Comparison of ENCODE assay signal across 29 cellular contexts in genomic region chr4:32625687-32626086, GRCh38.
"Had no signal": no experiment of that assay in that cellular context is flagged by ENCODE, and none has a peak within 500 bp of the region (broad histone marks: within the 10 kb centered on the region; RNA-seq: fewer than 3 reads in every experiment).

No MANE protein-coding gene starts in this region.

- ATAC-seq: naive thymus-derived CD8-positive, alpha-beta T cell; natural killer cell treated with Interleukin-12 subunit alpha and Interleukin-12 subunit beta and Interleukin-15 and Interleukin-18, amount 100 ng/mL, for 72 hours; psoas muscle; right cardiac atrium; sciatic nerve; stimulated activated effector memory CD8-positive, alpha-beta T cell treated with anti-CD3 and anti-CD28 coated beads, Interleukin-12 subunit alpha, Interleukin-12 subunit beta, amount 100 ng/mL, for 72 hours; stimulated activated naive B cell treated with anti-CD40 and anti-IgM and Interleukin-4, amounts not matched to agents 10 μg/mL and 1 μg/mL and 100 μg/mL, for 72 hours had no signal

- DNase-seq: naive B cell; naive thymus-derived CD8-positive, alpha-beta T cell; nephron progenitor cell; occipital lobe; ovary; posterior cingulate gyrus; psoas muscle; right cardiac atrium; stimulated activated CD4-positive, alpha-beta T cell treated with anti-CD3 and anti-CD28 coated beads, Interleukin-15, amount 100 ng/mL, for 24 hours; stimulated activated CD4-positive, alpha-beta T cell treated with anti-CD3 and anti-CD28 coated beads, Interleukin-2, amount 100 ng/mL, for 24 hours; stimulated activated CD4-positive, alpha-beta T cell treated with anti-CD3 and anti-CD28 coated beads, Interleukin-2, amount 100 ng/mL, for 48 hours; stimulated activated CD4-positive, alpha-beta T cell treated with anti-CD3 and anti-CD28 coated beads, Interleukin-4, amount 100 ng/mL, for 24 hours; stimulated activated naive B cell treated with anti-CD40 and anti-IgM and Interleukin-4, amounts not matched to agents 10 μg/mL and 1 μg/mL and 100 μg/mL, for 72 hours; stimulated activated naive CD4-positive, alpha-beta T cell treated with Interleukin-2 at 50 U/mL for 16 hours; stomach; thyroid gland; trophoblast cell; upper lobe of left lung had no signal

- H3K9ac ChIP-seq: neural progenitor cell, parathyroid adenoma had no signal

- H3K27ac Mint-ChIP-seq: naive B cell; naive thymus-derived CD8-positive, alpha-beta T cell; natural killer cell treated with Interleukin-12 subunit alpha and Interleukin-12 subunit beta and Interleukin-15 and Interleukin-18, amount 100 ng/mL, for 72 hours; nephron progenitor cell; neural progenitor cell; progenitor cell of endocrine pancreas; stimulated activated effector memory CD8-positive, alpha-beta T cell treated with anti-CD3 and anti-CD28 coated beads, Interleukin-12 subunit alpha, Interleukin-12 subunit beta, amount 100 ng/mL, for 72 hours; stimulated activated naive B cell treated with anti-CD40 and anti-IgM and Interleukin-4, amounts not matched to agents 10 μg/mL and 1 μg/mL and 100 μg/mL, for 72 hours; stimulated activated naive CD8-positive, alpha-beta T cell treated with anti-CD3 and anti-CD28 coated beads, Interleukin-15, Interleukin-2, amounts not matched to agents 100 ng/mL and 50 ng/mL, for 24 hours had no signal

- H3K36me3 Mint-ChIP-seq: naive B cell; naive thymus-derived CD8-positive, alpha-beta T cell; neural progenitor cell; stimulated activated effector memory CD8-positive, alpha-beta T cell treated with anti-CD3 and anti-CD28 coated beads, Interleukin-12 subunit alpha, Interleukin-12 subunit beta, amount 100 ng/mL, for 72 hours; stimulated activated naive B cell treated with anti-CD40 and anti-IgM and Interleukin-4, amounts not matched to agents 10 μg/mL and 1 μg/mL and 100 μg/mL, for 72 hours had no signal

- H3K4me3 ChIP-seq: neural progenitor cell, ovary, psoas muscle, skin epidermis, stomach, thoracic aorta, thyroid gland, tibial nerve, upper lobe of left lung, vagina had no signal

- H3K27ac ChIP-seq: neural progenitor cell, ovary, parathyroid adenoma, psoas muscle, skin epidermis, stomach, thoracic aorta, thyroid gland, tibial nerve, upper lobe of left lung, vagina had no signal

- H3K4me1 Mint-ChIP-seq: naive B cell; naive thymus-derived CD8-positive, alpha-beta T cell; nephron progenitor cell; neural progenitor cell; stimulated activated effector memory CD8-positive, alpha-beta T cell treated with anti-CD3 and anti-CD28 coated beads, Interleukin-12 subunit alpha, Interleukin-12 subunit beta, amount 100 ng/mL, for 72 hours; stimulated activated naive B cell treated with anti-CD40 and anti-IgM and Interleukin-4, amounts not matched to agents 10 μg/mL and 1 μg/mL and 100 μg/mL, for 72 hours had no signal

- H3K27me3 ChIP-seq: neural progenitor cell, ovary, stomach, thyroid gland, tibial nerve, upper lobe of left lung, vagina had no signal

- H3K9me3 ChIP-seq: ovary, psoas muscle, thoracic aorta, thyroid gland, upper lobe of left lung, vagina had no signal

- H2AFZ ChIP-seq: neural progenitor cell, parathyroid adenoma had no signal

- H3K27me3 Mint-ChIP-seq: naive B cell; naive thymus-derived CD8-positive, alpha-beta T cell; natural killer cell treated with Interleukin-12 subunit alpha and Interleukin-12 subunit beta and Interleukin-15 and Interleukin-18, amount 100 ng/mL, for 72 hours; progenitor cell of endocrine pancreas; stimulated activated naive B cell treated with anti-CD40 and anti-IgM and Interleukin-4, amounts not matched to agents 10 μg/mL and 1 μg/mL and 100 μg/mL, for 72 hours; stimulated activated naive CD8-positive, alpha-beta T cell treated with anti-CD3 and anti-CD28 coated beads, Interleukin-15, Interleukin-2, amounts not matched to agents 100 ng/mL and 50 ng/mL, for 24 hours had no signal

- H3K36me3 ChIP-seq: neural progenitor cell, ovary, stomach, thoracic aorta, thyroid gland, tibial nerve, upper lobe of left lung, vagina had no signal

- H3K79me2 ChIP-seq: parathyroid adenoma had no signal

- H3K4me1 ChIP-seq: neural progenitor cell, parathyroid adenoma, psoas muscle, stomach, thyroid gland, tibial nerve, upper lobe of left lung, vagina had no signal

- H3K4me3 Mint-ChIP-seq: naive B cell; naive thymus-derived CD8-positive, alpha-beta T cell; natural killer cell treated with Interleukin-12 subunit alpha and Interleukin-12 subunit beta and Interleukin-15 and Interleukin-18, amount 100 ng/mL, for 72 hours; nephron progenitor cell; neural progenitor cell; stimulated activated effector memory CD8-positive, alpha-beta T cell treated with anti-CD3 and anti-CD28 coated beads, Interleukin-12 subunit alpha, Interleukin-12 subunit beta, amount 100 ng/mL, for 72 hours; stimulated activated naive B cell treated with anti-CD40 and anti-IgM and Interleukin-4, amounts not matched to agents 10 μg/mL and 1 μg/mL and 100 μg/mL, for 72 hours; stimulated activated naive CD8-positive, alpha-beta T cell treated with anti-CD3 and anti-CD28 coated beads, Interleukin-15, Interleukin-2, amounts not matched to agents 100 ng/mL and 50 ng/mL, for 24 hours had no signal

- H3K4me2 ChIP-seq: neural progenitor cell had no signal
